ENCODE assay signal across 10 cellular contexts in genomic region chrX:115940348-115940747, GRCh38.
DNase-seq lines count a peak whose midpoint lies in the region; ATAC-seq and TF ChIP-seq lines count a peak whose summit lies in the region.
"Had no signal": no experiment of that assay in that cellular context is flagged by ENCODE, and none has a peak within 500 bp of the region (broad histone marks: within the 10 kb centered on the region; RNA-seq: fewer than 3 reads in every experiment).

No MANE protein-coding gene starts in this region.

- WGBS in gastroesophageal sphincter (ENCODE audit: low coverage in 1 of 2), 2 donors, result 79 to 88% methylated on average over 1 to 2 of the region's 2 CpGs

- H3K9me3 ChIP-seq in gastroesophageal sphincter (peaks cover 0 to 12% (median 0%) of the 10 kb centered on the region in 3 donors), upper lobe of right lung (no peaks in the 10 kb centered on the region)

- H3K4me1 ChIP-seq in gastroesophageal sphincter (peaks cover 0 to 4% (median 0%) of the 10 kb centered on the region in 3 donors), upper lobe of right lung (no peaks in the 10 kb centered on the region)

- H3K27me3 ChIP-seq in gastroesophageal sphincter, result no peaks in the 10 kb centered on the region
- no peaks in the 10 kb centered on the region for H3K27me3 ChIP-seq in upper lobe of right lung

- DNase-seq in SHP77 (lab: John Stamatoyannopoulos, UW) (no peak), AG08396 (ENCODE audit: low spot score) (no peak), left lobe of liver (ENCODE audit: low spot score) (no peak), upper lobe of right lung (no peak)
- DNase-seq: activated CD4-positive, alpha-beta T cell treated with anti-CD3 and anti-CD28 coated beads, Interleukin-2, amount 50 U/mL, for 48 hours; amniotic stem cell had no signal

- intact Hi-C loops in upper lobe of right lung (cut with DNase I), result no loop called here

- ATAC-seq in GM18520 (IDR thresholded peaks at IDR 0.05; ENCODE audit: unreplicated experiment) (peak; percentile 11), GM21737 (IDR thresholded peaks at IDR 0.05; ENCODE audit: unreplicated experiment) (peak; percentile 27), HG03457 (IDR thresholded peaks at IDR 0.05; ENCODE audit: unreplicated experiment) (peak; percentile 31), gastroesophageal sphincter (peak; percentile 14), left lobe of liver (no peak), upper lobe of right lung (no peak)

- no peak for TF ChIP-seq CTCF in gastroesophageal sphincter (IDR thresholded peaks at IDR 0.05)
- no peak for TF ChIP-seq CTCF in upper lobe of right lung (IDR thresholded peaks at IDR 0.05)

- TF ChIP-seq EP300 in gastroesophageal sphincter (IDR thresholded peaks at IDR 0.05), result no peak

- H3K36me3 ChIP-seq in gastroesophageal sphincter (peaks cover 0 to 18% of the 10 kb centered on the region in 2 donors), upper lobe of right lung (no peaks in the 10 kb centered on the region)

- H3K4me3 ChIP-seq in gastroesophageal sphincter (no peak overlapping the region), upper lobe of right lung (no peak overlapping the region)

- H3K27ac ChIP-seq in gastroesophageal sphincter (no peak overlapping the region), upper lobe of right lung (no peak overlapping the region)

- no peak for TF ChIP-seq POLR2A in gastroesophageal sphincter (IDR thresholded peaks at IDR 0.05)

Comparison
In these comparisons a context has a peak if more than half of its experiments do, and no peak if none do; other contexts are left out.
1. ATAC-seq: peak in GM18520 (single experiment), GM21737 (single experiment), HG03457 (single experiment) and gastroesophageal sphincter (single experiment); none in left lobe of liver (single experiment) and upper lobe of right lung (single experiment).